Comparison of ENCODE assay signal across 14 cellular contexts in genomic region chr12:101931498-101932326, GRCh38. TPM values are rescaled to one million over a fixed set of nuclear protein-coding genes. Genes with fewer than 3 reads are reported as not detected.
DNase-seq lines count a peak whose midpoint lies in the region; ATAC-seq, FAIRE-seq and TF ChIP-seq lines count a peak whose summit lies in the region.
"Had no signal": no experiment of that assay in that cellular context is flagged by ENCODE, and none has a peak within 500 bp of the region (broad histone marks: within the 10 kb centered on the region; RNA-seq: fewer than 3 reads in every experiment).

No MANE protein-coding gene starts in this region.

- intact Hi-C loops in breast epithelium (cut with DNase I; ENCODE audit: low total_unique reads): no loop called here

- H3K27ac ChIP-seq in breast epithelium: no peak overlapping the region
- H3K27ac ChIP-seq in gastroesophageal sphincter: no peak overlapping the region
- H3K27ac ChIP-seq: heart left ventricle had no signal

- no peaks in the 10 kb centered on the region for H3K27me3 ChIP-seq in breast epithelium
- H3K27me3 ChIP-seq in gastroesophageal sphincter: no peaks in the 10 kb centered on the region
- H3K27me3 ChIP-seq: heart left ventricle, Peyer's patch had no signal

- WGBS in gastroesophageal sphincter (ENCODE audit: low coverage in 1 of 2), 2 donors: 76 to 82% methylated on average over 5 of the region's 5 CpGs

- TF ChIP-seq EP300 in gastroesophageal sphincter (IDR thresholded peaks at IDR 0.05): no peak

- ATAC-seq in HG03025 (IDR thresholded peaks at IDR 0.05; ENCODE audit: low FRiP score, unreplicated experiment): peak; percentile 22
- no peak for ATAC-seq in gastroesophageal sphincter
- ATAC-seq: heart left ventricle had no signal

- DNase-seq in GM18507 (ENCODE audit: extremely low spot score, insufficient read length, low read depth): no peak
- peak; percentile 34 for DNase-seq in GM20000 (ENCODE audit: low spot score)
- peak; percentile 23 for DNase-seq in RPMI8226
- DNase-seq in stimulated activated CD4-positive, alpha-beta T cell treated with anti-CD3 and anti-CD28 coated beads, Interleukin-4, amount 100 ng/mL, for 1 hour: no peak
- no peak for DNase-seq in breast epithelium (ENCODE audit: low spot score in 2 of 2)
- DNase-seq in anterior cingulate cortex (lab: John Stamatoyannopoulos, UW): no peak
- DNase-seq: activated naive CD4-positive, alpha-beta T cell; Caco-2; heart left ventricle; NCI-H1092 treated with DMSO at 0.1 percent for 48 hours; Peyer's patch; stimulated activated naive CD4-positive, alpha-beta T cell had no signal

- no peaks in the 10 kb centered on the region for H3K4me1 ChIP-seq in breast epithelium
- no peaks in the 10 kb centered on the region for H3K4me1 ChIP-seq in gastroesophageal sphincter
- H3K4me1 ChIP-seq: Caco-2, Peyer's patch had no signal

- TF ChIP-seq CTCF in GM20000 (IDR thresholded peaks at IDR 0.05; ENCODE audit: extremely low read depth, missing control alignments) (no peak), breast epithelium (IDR thresholded peaks at IDR 0.05) (no peak), gastroesophageal sphincter (IDR thresholded peaks at IDR 0.05) (no peak)

- FAIRE-seq in GM18507 (lab: Jason Lieb, UNC): peak; percentile 94

- TF ChIP-seq POLR2A in breast epithelium (IDR thresholded peaks at IDR 0.05) (no peak), gastroesophageal sphincter (IDR thresholded peaks at IDR 0.05) (no peak)

- H3K36me3 ChIP-seq in breast epithelium: no peaks in the 10 kb centered on the region
- no peaks in the 10 kb centered on the region for H3K36me3 ChIP-seq in gastroesophageal sphincter
- H3K36me3 ChIP-seq: heart left ventricle, Peyer's patch had no signal

- no peaks in the 10 kb centered on the region for H3K9me3 ChIP-seq in breast epithelium
- H3K9me3 ChIP-seq in gastroesophageal sphincter: no peaks in the 10 kb centered on the region
- H3K9me3 ChIP-seq: Caco-2, heart left ventricle, Peyer's patch had no signal

- H3K4me3 ChIP-seq in breast epithelium (no peak overlapping the region), gastroesophageal sphincter (no peak overlapping the region)
- H3K4me3 ChIP-seq: heart left ventricle had no signal

RNA-seq across cellular contexts. Expression of gene DRAM1, which starts 54.3 kb away (rescaled TPM):
- 10 to 100 TPM; 31.2 to 32.4 (median 31.6) TPM for total RNA-seq in breast epithelium
- total RNA-seq in gastroesophageal sphincter: 10 to 100 TPM; 13.2 to 29.1 (median 21.2) TPM

Comparison
In these comparisons a context has a peak if more than half of its experiments do, and no peak if none do; other contexts are left out.
1. DNase-seq: peak in GM20000 (single experiment) and RPMI8226 (single experiment); none in GM18507 (single experiment), stimulated activated CD4-positive, alpha-beta T cell treated with anti-CD3 and anti-CD28 coated beads, Interleukin-4, amount 100 ng/mL, for 1 hour (single experiment), breast epithelium (0 of 2) and anterior cingulate cortex (0 of 58).